In the genomic region with DNA sequence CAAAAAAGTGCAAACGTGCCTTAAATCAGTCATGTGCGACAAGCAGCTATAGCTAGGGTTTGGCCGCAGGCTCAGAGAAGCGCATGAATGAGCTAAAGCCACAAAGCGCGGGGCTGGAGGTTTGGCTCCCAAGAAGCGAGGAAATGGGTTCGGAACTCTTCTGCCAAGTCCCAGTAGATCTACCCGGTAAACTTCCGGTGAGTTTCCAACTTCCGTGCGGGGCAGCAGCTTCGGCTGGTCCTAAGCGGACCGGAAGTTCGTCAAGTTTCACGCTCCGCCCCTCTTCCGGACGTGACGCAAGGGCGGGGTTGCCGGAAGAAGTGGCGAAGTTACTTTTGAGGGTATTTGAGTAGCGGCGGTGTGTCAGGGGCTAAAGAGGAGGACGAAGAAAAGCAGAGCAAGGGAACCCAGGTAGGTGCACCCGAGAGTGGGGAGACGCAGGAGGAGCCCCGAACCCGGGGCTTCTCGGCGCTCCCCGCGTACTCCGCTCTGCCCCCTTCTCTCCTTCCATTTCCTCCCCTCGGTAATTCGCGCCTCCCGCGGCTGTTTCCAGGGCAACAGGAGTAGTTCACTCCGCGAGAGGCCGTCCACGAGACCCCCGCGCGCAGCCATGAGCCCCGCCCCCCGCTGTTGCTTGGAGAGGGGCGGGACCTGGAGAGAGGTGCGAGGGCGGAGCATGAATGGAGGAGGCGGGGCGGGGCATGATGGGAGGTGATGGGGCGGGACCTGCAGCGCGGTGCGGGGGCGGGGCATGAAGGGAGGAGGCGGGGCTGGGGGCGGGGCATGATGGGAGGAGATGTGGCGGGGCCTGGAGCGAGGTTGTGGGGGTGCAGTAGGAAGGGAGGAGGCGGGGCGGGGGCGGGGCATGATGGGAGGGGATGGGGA, we compare ENCODE assay signal across 8 cellular contexts. TPM values are rescaled to one million over a fixed set of nuclear protein-coding genes. Genes with fewer than 3 reads are reported as not detected.
DNase-seq lines count a peak whose midpoint lies in the region; ATAC-seq, FAIRE-seq and TF ChIP-seq lines count a peak whose summit lies in the region.

Gene NR1H2, plus strand, starts transcription at position 292 of the 885 bp plus-strand sequence. CDS start 1,149 bp downstream, outside the sequence.

- TF ChIP-seq CTCF in esophagus squamous epithelium (IDR thresholded peaks at IDR 0.05) = peak in 1 of 6 experiments; percentile 43

- H3K4me1 ChIP-seq in esophagus squamous epithelium = peaks cover 0 to 30% (median 3%) of the 10 kb centered on the region in 3 donors

- intact Hi-C loops in esophagus squamous epithelium (cut with DNase I) = no loop called here

- H3K27me3 ChIP-seq in esophagus squamous epithelium = no peaks in the 10 kb centered on the region

- H3K36me3 ChIP-seq in KOPT-K1 (ENCODE audit: insufficient read depth, low read length) (peaks cover 41% of the 10 kb centered on the region), esophagus squamous epithelium (peaks cover 27 to 43% (median 35%) of the 10 kb centered on the region in 3 donors)

- H3K9me3 ChIP-seq in KOPT-K1 (ENCODE audit: insufficient read depth, low read length, poor library complexity, severe bottlenecking) (no peaks in the 10 kb centered on the region), esophagus squamous epithelium (no peaks in the 10 kb centered on the region)

- peak within 1 kb of the TSS; percentile 98 to 100 for H3K4me3 Mint-ChIP-seq in activated T-cell treated with anti-CD3 and anti-CD28 coated beads, Interleukin-2, amount 50 U/mL, for 72 hours

- H3K4me3 ChIP-seq in esophagus squamous epithelium = peak within 1 kb of the TSS; percentile 86 to 98 (median 94)

- peak in 3 of 4 donors; percentile 24 to 89 (median 70) for TF ChIP-seq POLR2A in esophagus squamous epithelium (IDR thresholded peaks at IDR 0.05)

- peak; percentile 77 for ATAC-seq in GM21723 (IDR thresholded peaks at IDR 0.05; ENCODE audit: unreplicated experiment)
- ATAC-seq in activated T-cell treated with anti-CD3 and anti-CD28 coated beads, Interleukin-2, amount 50 U/mL, for 72 hours (replicated peaks in 1 of 2) = peak; percentile 95 to 96

- FAIRE-seq in RCC 7860 (lab: Jason Lieb, UNC) = peak; percentile 55

- H3K27ac ChIP-seq in KOPT-K1 (ENCODE audit: low read depth, low read length, poor library complexity, severe bottlenecking) (peak within 1 kb of the TSS; percentile 79), esophagus squamous epithelium (peak within 1 kb of the TSS; percentile 97 to 100 (median 100))

- 0 to 1% methylated on average over 16 to 37 of the region's 67 CpGs for WGBS in esophagus squamous epithelium, 2 donors

- peak within 1 kb of the TSS; percentile 98 for H3K27ac Mint-ChIP-seq in activated T-cell treated with anti-CD3 and anti-CD28 coated beads, Interleukin-2, amount 50 U/mL, for 72 hours

- H3K27me3 Mint-ChIP-seq in activated T-cell treated with anti-CD3 and anti-CD28 coated beads, Interleukin-2, amount 50 U/mL, for 72 hours (ENCODE audit: low read depth) = no peaks in the 10 kb centered on the region

- DNase-seq in DMS153 treated with DMSO at 0.1 percent for 48 hours (lab: John Stamatoyannopoulos, UW; ENCODE audit: unreplicated experiment) (peak; percentile 90), RCC 7860 (ENCODE audit: low spot score) (peak; percentile 87), esophagus squamous epithelium (lab: John Stamatoyannopoulos, UW) (peak; percentile 85), myocyte (ENCODE audit: low read depth) (peak; percentile 96)
- peak; percentile 95 to 97 for DNase-seq in activated T-cell treated with anti-CD3 and anti-CD28 coated beads, Interleukin-2, amount 50 U/mL, for 72 hours
- peak; percentile 87 to 88 for DNase-seq in stimulated activated CD8-positive, alpha-beta memory T cell treated with anti-CD3 and anti-CD28 coated beads, Interleukin-7, amount 100 ng/mL, for 48 hours (ENCODE audit: extremely low read depth in 1 of 2, low read depth in 1 of 2)

- peaks cover 33% of the 10 kb centered on the region for H3K4me1 Mint-ChIP-seq in activated T-cell treated with anti-CD3 and anti-CD28 coated beads, Interleukin-2, amount 50 U/mL, for 72 hours (ENCODE audit: low read depth)

- peaks cover 9 to 11% of the 10 kb centered on the region in 2 donors for H3K36me3 Mint-ChIP-seq in activated T-cell treated with anti-CD3 and anti-CD28 coated beads, Interleukin-2, amount 50 U/mL, for 72 hours (ENCODE audit: insufficient read depth in 2 of 2)

- no peaks in the 10 kb centered on the region for H3K9me3 Mint-ChIP-seq in activated T-cell treated with anti-CD3 and anti-CD28 coated beads, Interleukin-2, amount 50 U/mL, for 72 hours

RNA-seq across cellular contexts. Expression of gene NR1H2, which starts in this region (rescaled TPM):
- 10 to 100 TPM; 68.2 to 80.1 TPM for total RNA-seq in activated T-cell treated with anti-CD3 and anti-CD28 coated beads, Interleukin-2, amount 50 U/mL, for 72 hours
- total RNA-seq in esophagus squamous epithelium (10 to 100 TPM; 48.6 to 84.1 (median 68.1) TPM), myocyte (70.3 and 80.5 TPM in 2 replicates)
- 74.3 TPM for polyA plus RNA-seq in myocyte (2012)

Comparison
In these comparisons a context has a peak if more than half of its experiments do, and no peak if none do; other contexts are left out.
1. Peak in every context shown above with its lines: DNase-seq, ATAC-seq, H3K4me3 ChIP-seq and H3K27ac ChIP-seq.